In the genomic region with DNA sequence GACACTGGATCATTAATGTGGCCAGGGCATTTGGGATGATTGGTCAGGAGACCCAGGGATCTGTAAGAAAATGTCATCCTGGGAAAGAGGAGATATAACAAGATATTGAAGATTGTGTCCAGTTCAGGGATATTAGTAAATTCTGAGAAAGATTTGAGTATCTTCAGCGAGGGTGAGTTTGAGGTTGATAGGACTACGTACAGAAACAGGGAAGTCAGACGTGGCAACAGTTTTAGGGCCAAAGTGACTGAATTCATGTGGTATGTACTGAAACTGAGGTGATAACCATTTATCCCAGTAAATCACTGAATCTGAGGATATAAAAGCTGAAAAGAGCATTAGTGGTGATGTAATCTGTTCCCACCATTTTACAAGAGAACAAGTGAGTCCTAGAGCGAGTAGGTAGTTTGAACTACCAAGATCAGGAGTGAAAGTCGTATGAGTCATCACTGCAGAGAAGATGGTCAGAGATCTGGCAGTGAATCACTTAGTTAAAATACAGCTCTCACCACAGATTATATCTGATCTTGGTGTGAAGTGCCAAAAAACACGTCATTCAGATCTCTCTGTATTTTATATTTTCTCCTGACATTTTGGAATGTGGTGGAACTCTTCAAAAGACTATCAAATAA, we compare ENCODE assay signal across 8 cellular contexts.
A peak's percentile ranks its signal among the peaks of the same experiment; 100 is the strongest.
DNase-seq lines count a peak whose midpoint lies in the region; ATAC-seq, FAIRE-seq and TF ChIP-seq lines count a peak whose summit lies in the region.

No MANE protein-coding gene starts in this region.

- H3K27ac ChIP-seq in astrocyte (ENCODE audit: low read depth, low read length) = peak overlapping the region; percentile 83

- H3K9ac ChIP-seq in astrocyte (ENCODE audit: low read length) = peak overlapping the region; percentile 70

- H3K4me2 ChIP-seq in astrocyte (ENCODE audit: low read length) = peak overlapping the region; percentile 73

- no peaks in the 10 kb centered on the region for H4K20me1 ChIP-seq in astrocyte (ENCODE audit: insufficient read depth, low read length)

- peaks cover 6% of the 10 kb centered on the region for H3K36me3 Mint-ChIP-seq in astrocyte (ENCODE audit: low read depth, unreplicated experiment)
- H3K36me3 Mint-ChIP-seq in endothelial cell (ENCODE audit: low read depth, unreplicated experiment) = no peaks in the 10 kb centered on the region

- peak overlapping the region; percentile 15 for H3K4me3 ChIP-seq in astrocyte (ENCODE audit: insufficient read depth, low read depth, low read length)

- no peaks in the 10 kb centered on the region for H3K36me3 ChIP-seq in astrocyte (ENCODE audit: insufficient read depth, low read length)

- H3K4me1 ChIP-seq in astrocyte (ENCODE audit: insufficient read depth, low read length) = peaks cover 21% of the 10 kb centered on the region

- peaks cover 1% of the 10 kb centered on the region for H3K79me2 ChIP-seq in astrocyte (ENCODE audit: insufficient read depth, low read length)

- H3K9me3 ChIP-seq in astrocyte (ENCODE audit: insufficient read depth, low read depth, low read length) = no peaks in the 10 kb centered on the region

- H3K4me1 Mint-ChIP-seq in astrocyte (ENCODE audit: low read depth, unreplicated experiment) (peaks cover 22% of the 10 kb centered on the region), endothelial cell (ENCODE audit: unreplicated experiment) (no peaks in the 10 kb centered on the region)

- H3K27me3 Mint-ChIP-seq in astrocyte (ENCODE audit: low read depth, unreplicated experiment) (no peaks in the 10 kb centered on the region), endothelial cell (ENCODE audit: unreplicated experiment) (no peaks in the 10 kb centered on the region)

- no peak for TF ChIP-seq CTCF in astrocyte (IDR thresholded peaks at IDR 0.05; ENCODE audit: insufficient read depth, low read depth, low read length)
- no peak for TF ChIP-seq CTCF in endothelial cell (IDR thresholded peaks at IDR 0.05; ENCODE audit: unreplicated experiment)

- H2AFZ ChIP-seq in astrocyte (ENCODE audit: low read depth, low read length) = peak overlapping the region; percentile 1

- FAIRE-seq in astrocyte (lab: Jason Lieb, UNC) = peak; percentile 96

- H3K9me3 Mint-ChIP-seq in astrocyte (ENCODE audit: unreplicated experiment) (peaks cover 4% of the 10 kb centered on the region), endothelial cell (ENCODE audit: unreplicated experiment) (no peaks in the 10 kb centered on the region)

- DNase-seq in GM04504 (ENCODE audit: low read depth) (peak; percentile 85), astrocyte (ENCODE audit: low read depth) (peak; percentile 100), mucosa of gallbladder (ENCODE audit: low spot score) (peak; percentile 23), iPS-NIHi11 (ENCODE audit: low spot score) (no peak), NCI-H2081 (lab: John Stamatoyannopoulos, UW) (no peak), endothelial cell (ENCODE audit: low spot score) (no peak)

- H3K4me3 Mint-ChIP-seq in astrocyte (ENCODE audit: unreplicated experiment) = no peak overlapping the region
- no peak overlapping the region for H3K4me3 Mint-ChIP-seq in endothelial cell (ENCODE audit: unreplicated experiment)

- H3K27me3 ChIP-seq in astrocyte (ENCODE audit: insufficient read depth, low read length) = no peaks in the 10 kb centered on the region

- ATAC-seq in GM21526 (IDR thresholded peaks at IDR 0.05; ENCODE audit: low FRiP score, unreplicated experiment) (peak; percentile 100), HG03571 (IDR thresholded peaks at IDR 0.05; ENCODE audit: unreplicated experiment) (peak; percentile 88)

- H3K27ac Mint-ChIP-seq in astrocyte (ENCODE audit: unreplicated experiment) (peak overlapping the region; percentile 43), endothelial cell (ENCODE audit: unreplicated experiment) (no peak overlapping the region)

Comparison
In these comparisons a context has a peak if more than half of its experiments do, and no peak if none do; other contexts are left out.
1. DNase-seq: peak in GM04504 (single experiment), astrocyte (single experiment) and mucosa of gallbladder (single experiment); none in iPS-NIHi11 (single experiment), NCI-H2081 (0 of 2) and endothelial cell (single experiment).